In the genomic region with DNA sequence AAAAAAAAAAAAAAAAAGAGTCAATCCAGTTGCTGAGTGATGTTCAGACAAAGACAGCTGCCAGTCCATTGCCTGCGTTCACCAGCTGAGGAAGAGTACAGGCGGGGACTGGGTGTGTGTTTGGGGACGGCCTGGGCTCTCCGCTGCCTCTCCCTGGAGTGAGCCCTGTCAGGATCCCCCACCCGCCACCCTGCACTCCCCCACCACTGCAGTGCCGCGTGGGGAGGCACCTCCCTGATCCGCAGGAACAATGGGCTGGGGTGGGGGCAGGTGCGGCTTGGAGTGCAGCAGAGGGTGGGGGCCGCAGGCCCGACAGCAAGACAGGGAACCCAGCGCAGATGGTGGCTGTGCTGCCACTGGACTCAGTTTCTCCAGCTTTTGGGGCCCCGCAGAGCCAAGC, we compare ENCODE assay signal across 11 cellular contexts. TPM values are rescaled to one million over a fixed set of nuclear protein-coding genes. Genes with fewer than 3 reads are reported as not detected.
A peak's percentile ranks its signal among the peaks of the same experiment; 100 is the strongest.
DNase-seq lines count a peak whose midpoint lies in the region; ATAC-seq and TF ChIP-seq lines count a peak whose summit lies in the region.
"Had no signal": no experiment of that assay in that cellular context is flagged by ENCODE, and none has a peak within 500 bp of the region (broad histone marks: within the 10 kb centered on the region; RNA-seq: fewer than 3 reads in every experiment).

No MANE protein-coding gene starts in this region.

- H3K27me3 Mint-ChIP-seq in activated T-helper 2 cell treated with anti-CD3 and anti-CD28 coated beads, Interferon-gamma antibody, Interleukin-2, Interleukin-4, amounts not matched to agents 10 μg/mL and 5 μg/mL and 100 μg/mL, durations not matched to agents 14 hours and 24 hours and 36 hours (ENCODE audit: low read depth), result peaks cover 63% of the 10 kb centered on the region

- H3K36me3 Mint-ChIP-seq in activated T-helper 2 cell treated with anti-CD3 and anti-CD28 coated beads, Interferon-gamma antibody, Interleukin-2, Interleukin-4, amounts not matched to agents 10 μg/mL and 5 μg/mL and 100 μg/mL, durations not matched to agents 14 hours and 24 hours and 36 hours (ENCODE audit: low read depth), result no peaks in the 10 kb centered on the region

- H3K9me3 ChIP-seq in HAP-1 (no peaks in the 10 kb centered on the region), skeletal muscle tissue (ENCODE audit: control insufficient read depth in 3 of 3, low read length in 3 of 3) (no peaks in the 10 kb centered on the region)

- peak overlapping the region; percentile 43 to 79 (median 45) for H3K9ac ChIP-seq in skeletal muscle tissue (ENCODE audit: low read depth in 1 of 3, low read length in 3 of 3)

- intact Hi-C loops in activated T-helper 2 cell treated with anti-CD3 and anti-CD28 coated beads, Interferon-gamma antibody, Interleukin-2, Interleukin-4, amounts not matched to agents 10 μg/mL and 5 μg/mL and 100 μg/mL, durations not matched to agents 14 hours and 24 hours and 36 hours (cut with micrococcal nuclease), result no loop called here

- H3K4me1 Mint-ChIP-seq in activated T-helper 2 cell treated with anti-CD3 and anti-CD28 coated beads, Interferon-gamma antibody, Interleukin-2, Interleukin-4, amounts not matched to agents 10 μg/mL and 5 μg/mL and 100 μg/mL, durations not matched to agents 14 hours and 24 hours and 36 hours (ENCODE audit: low read depth), result peaks cover 2% of the 10 kb centered on the region

- H3K27me3 ChIP-seq in HAP-1 (ENCODE audit: low read depth) (no peaks in the 10 kb centered on the region), brain microvascular endothelial cell (replicated peaks) (no peaks in the 10 kb centered on the region), skeletal muscle tissue (ENCODE audit: control insufficient read depth in 3 of 3, insufficient read depth in 3 of 3, low read length in 3 of 3) (peaks cover 0 to 8% (median 5%) of the 10 kb centered on the region in 3 donors)

- in situ Hi-C loops in HAP-1 (cut with MboI; ENCODE audit: low sequenced_read_pairs), result no loop called here
- in situ Hi-C loops in brain microvascular endothelial cell (cut with HindIII; ENCODE audit: low pct_ligation_motif_present, low sequenced_read_pairs), result no loop called here

- H3K4me1 ChIP-seq in HAP-1, result no peaks in the 10 kb centered on the region; the same call in 1 of the 2 replicates
- H3K4me1 ChIP-seq in skeletal muscle tissue (ENCODE audit: control insufficient read depth in 3 of 3, insufficient read depth in 3 of 3, low read length in 3 of 3), result peaks cover 7 to 17% (median 8%) of the 10 kb centered on the region in 3 donors

- TF ChIP-seq CTCF in brain microvascular endothelial cell (IDR thresholded peaks at IDR 0.05; ENCODE audit: low read depth, low read length, missing control alignments), result no peak

- DNase-seq in HAP-1 (ENCODE audit: low spot score in 2 of 2) (peak in 1 of 2 experiments; percentile 53), brain microvascular endothelial cell (no peak), left kidney (ENCODE audit: low read depth, low spot score) (peak; percentile 19), SHP77 (lab: John Stamatoyannopoulos, UW) (no peak)
- no peak for DNase-seq in activated CD4-positive, CD25-positive, alpha-beta regulatory T cell (lab: John Stamatoyannopoulos, UW)
- no peak for DNase-seq in activated T-helper 2 cell treated with anti-CD3 and anti-CD28 coated beads, Interferon-gamma antibody, Interleukin-2, Interleukin-4, amounts not matched to agents 10 μg/mL and 5 μg/mL and 100 μg/mL, durations not matched to agents 14 hours and 24 hours and 36 hours (ENCODE audit: low spot score)
- DNase-seq: stimulated activated naive CD4-positive, alpha-beta T cell treated with Interleukin-2 at 50 U/mL for 16 hours had no signal

- no peak overlapping the region for H3K27ac ChIP-seq in brain microvascular endothelial cell
- H3K27ac ChIP-seq in skeletal muscle tissue (ENCODE audit: low read depth, low read length), result no peak overlapping the region

- H3K4me3 ChIP-seq in HAP-1, result peak overlapping the region; percentile 55
- peak overlapping the region; percentile 54 for H3K4me3 ChIP-seq in brain microvascular endothelial cell (ENCODE audit: low read depth, low read length)
- H3K4me3 ChIP-seq in skeletal muscle tissue (ENCODE audit: low read length in 3 of 3), result peak overlapping the region; percentile 65 to 77 (median 75)

- no peaks in the 10 kb centered on the region for H3K9me3 Mint-ChIP-seq in activated T-helper 2 cell treated with anti-CD3 and anti-CD28 coated beads, Interferon-gamma antibody, Interleukin-2, Interleukin-4, amounts not matched to agents 10 μg/mL and 5 μg/mL and 100 μg/mL, durations not matched to agents 14 hours and 24 hours and 36 hours

- H3K27ac Mint-ChIP-seq in activated T-helper 2 cell treated with anti-CD3 and anti-CD28 coated beads, Interferon-gamma antibody, Interleukin-2, Interleukin-4, amounts not matched to agents 10 μg/mL and 5 μg/mL and 100 μg/mL, durations not matched to agents 14 hours and 24 hours and 36 hours, result no peak overlapping the region
- H3K27ac Mint-ChIP-seq: activated T-helper 17 cell treated with anti-CD3 and anti-CD28 coated beads, Interleukin-2, amount 50 U/mL, for 72 hours; T-helper 1 cell treated with Interleukin-12 subunit alpha and Interleukin-12 subunit beta and Interleukin-4 antibody, amounts not matched to agents 30 μg/mL and 1 μg/mL, for 36 hours had no signal

- H3K36me3 ChIP-seq in HAP-1 (replicated peaks) (no peaks in the 10 kb centered on the region), brain microvascular endothelial cell (replicated peaks) (no peaks in the 10 kb centered on the region), skeletal muscle tissue (ENCODE audit: control insufficient read depth in 3 of 3, insufficient read depth in 3 of 3, low read length in 3 of 3) (no peaks in the 10 kb centered on the region)

- H3K4me3 Mint-ChIP-seq in activated T-helper 2 cell treated with anti-CD3 and anti-CD28 coated beads, Interferon-gamma antibody, Interleukin-2, Interleukin-4, amounts not matched to agents 10 μg/mL and 5 μg/mL and 100 μg/mL, durations not matched to agents 14 hours and 24 hours and 36 hours (ENCODE audit: low read depth), result no peak overlapping the region
- H3K4me3 Mint-ChIP-seq: activated T-helper 17 cell treated with anti-CD3 and anti-CD28 coated beads, Interleukin-2, amount 50 U/mL, for 72 hours had no signal

- no peak for ATAC-seq in HG03469 (IDR thresholded peaks at IDR 0.05; ENCODE audit: unreplicated experiment)
- ATAC-seq: activated T-helper 17 cell treated with anti-CD3 and anti-CD28 coated beads, Interleukin-2, amount 50 U/mL, for 72 hours had no signal

RNA-seq across cellular contexts. Expression of a gene that starts 1.4 kb away (rescaled TPM):
- 8.4 TPM for total RNA-seq in skeletal muscle tissue
- 0.46 and 0.64 TPM in 2 replicates for total RNA-seq in activated T-helper 2 cell treated with anti-CD3 and anti-CD28 coated beads, Interferon-gamma antibody, Interleukin-2, Interleukin-4, amounts not matched to agents 10 μg/mL and 5 μg/mL and 100 μg/mL, durations not matched to agents 14 hours and 24 hours and 36 hours
